ENCODE assay signal across 16 cellular contexts in genomic region chr2:238702691-238703415, GRCh38.
"Had no signal": no experiment of that assay in that cellular context is flagged by ENCODE, and none has a peak within 500 bp of the region (broad histone marks: within the 10 kb centered on the region; RNA-seq: fewer than 3 reads in every experiment).

No MANE protein-coding gene starts in this region.

- H3K4me1 ChIP-seq: esophagus squamous epithelium, foreskin keratinocyte, right lobe of liver, spleen, suprapubic skin had no signal

- ATAC-seq: foreskin keratinocyte, left lobe of liver, right lobe of liver had no signal

- H3K36me3 ChIP-seq: esophagus squamous epithelium, right lobe of liver, spleen, suprapubic skin, upper lobe of left lung had no signal

- DNase-seq: activated CD4-positive, alpha-beta T cell treated with anti-CD3 and anti-CD28 coated beads for 48 hours; activated effector memory CD4-positive, alpha-beta T cell treated with anti-CD3 and anti-CD28 coated beads, Interleukin-2, amount 50 U/mL, for 16 hours; activated T-cell treated with anti-CD3 and anti-CD28 coated beads, Interleukin-2, amount 50 U/mL, for 24 hours; esophagus squamous epithelium; foreskin keratinocyte; SK-N-SH; spleen; stimulated activated CD4-positive, alpha-beta T cell treated with anti-CD3 and anti-CD28 coated beads, Interleukin-1b, Interleukin-23, amount 100 ng/mL, for 48 hours; stimulated activated naive CD4-positive, alpha-beta T cell; T-helper 1 cell had no signal

- H3K27ac ChIP-seq: dorsolateral prefrontal cortex, esophagus squamous epithelium, foreskin keratinocyte, right lobe of liver, spleen, suprapubic skin, VCaP had no signal

- H3K27me3 ChIP-seq: dorsolateral prefrontal cortex, esophagus squamous epithelium, foreskin keratinocyte, right lobe of liver, spleen, suprapubic skin, upper lobe of left lung had no signal

- H3K9me3 ChIP-seq: esophagus squamous epithelium, right lobe of liver, SK-N-SH, spleen, suprapubic skin, upper lobe of left lung had no signal

- H3K4me3 ChIP-seq: dorsolateral prefrontal cortex, esophagus squamous epithelium, right lobe of liver, spleen, suprapubic skin, upper lobe of left lung had no signal

- H3K9ac ChIP-seq: SK-N-SH had no signal
